In genomic region chr17:75645889-75646625, GRCh38 we compare ENCODE assay signal across 9 cellular contexts. TPM values are rescaled to one million over a fixed set of nuclear protein-coding genes. Genes with fewer than 3 reads are reported as not detected.
A peak's percentile ranks its signal among the peaks of the same experiment; 100 is the strongest.
DNase-seq lines count a peak whose midpoint lies in the region; ATAC-seq and TF ChIP-seq lines count a peak whose summit lies in the region.
"Had no signal": no experiment of that assay in that cellular context is flagged by ENCODE, and none has a peak within 500 bp of the region (broad histone marks: within the 10 kb centered on the region; RNA-seq: fewer than 3 reads in every experiment).

No MANE protein-coding gene starts in this region.

- H3K36me3 Mint-ChIP-seq in immature natural killer cell = peaks cover 3 to 17% (median 6%) of the 10 kb centered on the region in 3 donors

- peak overlapping the region in 4 of 8 donors; percentile 48 to 68 (median 55) for H3K27ac ChIP-seq in spleen
- no peak overlapping the region for H3K27ac ChIP-seq in A673 (ENCODE audit: low read depth, low read length, poor library complexity, severe bottlenecking)
- H3K27ac ChIP-seq: 22Rv1 had no signal

- peak overlapping the region in 4 of 5 donors; percentile 13 to 64 (median 43) for H3K4me3 Mint-ChIP-seq in immature natural killer cell

- no peaks in the 10 kb centered on the region for H3K9me3 Mint-ChIP-seq in immature natural killer cell

- H3K36me3 ChIP-seq in spleen = peaks cover 0 to 91% (median 29%) of the 10 kb centered on the region in 6 donors
- H3K36me3 ChIP-seq in A673 (ENCODE audit: insufficient read depth, low read length, poor library complexity, severe bottlenecking) = peaks cover 4% of the 10 kb centered on the region

- CTCF ChIA-PET in A673 (lab: Charles Lee) = no interaction called here

- no peaks in the 10 kb centered on the region for H3K27me3 ChIP-seq in spleen (replicated peaks in 1 of 7)
- no peaks in the 10 kb centered on the region for H3K27me3 ChIP-seq in A673 (replicated peaks; ENCODE audit: insufficient read depth, low read depth, low read length, poor library complexity)

- peak overlapping the region; percentile 48 to 89 (median 80) for H3K27ac Mint-ChIP-seq in immature natural killer cell

- H3K4me3 ChIP-seq in spleen = no peak overlapping the region
- no peak overlapping the region for H3K4me3 ChIP-seq in A673 (ENCODE audit: low read depth, low read length, poor library complexity, severe bottlenecking)

- H3K4me1 ChIP-seq in spleen (peaks cover 0 to 29% (median 12%) of the 10 kb centered on the region in 6 donors), A673 (ENCODE audit: insufficient read depth, low read length, poor library complexity, severe bottlenecking) (no peaks in the 10 kb centered on the region)

- H3K9me3 ChIP-seq in spleen (no peaks in the 10 kb centered on the region), A673 (ENCODE audit: low read depth, low read length, poor library complexity, severe bottlenecking) (no peaks in the 10 kb centered on the region)

- no peak for TF ChIP-seq POLR2A in spleen (IDR thresholded peaks at IDR 0.05)

- H3K27me3 Mint-ChIP-seq in immature natural killer cell (ENCODE audit: low read depth in 3 of 3) = peaks cover 2 to 3% (median 2%) of the 10 kb centered on the region in 3 donors

- BruUV-seq in A673 (replicated peaks; lab: Mats Ljungman, UMichigan) = no TSS peak

- TF ChIP-seq CTCF in spleen (IDR thresholded peaks at IDR 0.05 in 8 of 11, conservative IDR thresholded peaks at IDR 0.05 in 3 of 11) (no peak), A673 (conservative IDR thresholded peaks at IDR 0.05; ENCODE audit: low read depth, low read length) (no peak)

- POLR2A ChIA-PET in A673 (lab: Charles Lee; ENCODE audit: low non-redundant PET) = no interaction called here

- DNase-seq in DMS153 (lab: John Stamatoyannopoulos, UW) = peak; percentile 73
- no peak for DNase-seq in DMS153 treated with DMSO at 0.1 percent for 48 hours (lab: John Stamatoyannopoulos, UW; ENCODE audit: unreplicated experiment)
- peak; percentile 81 for DNase-seq in UCSD-AML1 (lab: John Stamatoyannopoulos, UW; ENCODE audit: unreplicated experiment)
- DNase-seq in immature natural killer cell = peak; percentile 13 to 36 (median 36)
- DNase-seq in spleen = peak; percentile 83
- no peak for DNase-seq in A673 (ENCODE audit: low spot score)
- no peak for DNase-seq in stimulated activated CD4-positive, alpha-beta T cell treated with anti-CD3 and anti-CD28 coated beads, Interleukin-2, amount 100 ng/mL, for 24 hours

- 35 to 45% (median 37%) methylated on average over 15 to 16 of the region's 16 CpGs for WGBS in spleen, 5 donors

- intact Hi-C loops in spleen (cut with DNase I; ENCODE audit: low total_unique reads) (no loop called here), A673 (cut with micrococcal nuclease; ENCODE audit: unreplicated experiment) (no loop called here)

- H3K4me1 Mint-ChIP-seq in immature natural killer cell = peaks cover 12 to 14% of the 10 kb centered on the region in 2 donors

- peak; percentile 88 for ATAC-seq in HG02981 (IDR thresholded peaks at IDR 0.05; ENCODE audit: unreplicated experiment)

RNA-seq across cellular contexts. Expression of gene SMIM5, which starts 12.8 kb away (rescaled TPM):
- polyA plus RNA-seq in immature natural killer cell = 1 to 10 TPM in 1 of 3 donors, not detected in 2; 1.1 TPM
- total RNA-seq in spleen = 1 to 10 TPM; 2.1 to 5.1 (median 3.4) TPM
- polyA plus RNA-seq in spleen = 1 to 10 TPM; 3.0 to 4.7 (median 4.7) TPM
- total RNA-seq in A673 (2021) = 0.22 TPM in 1 of 2 replicates, not detected in the other

RNA-seq across cellular contexts. Expression of gene RECQL5, which starts 20.9 kb away (rescaled TPM):
- polyA plus RNA-seq in immature natural killer cell (10 to 100 TPM in 2 of 3 donors, 1 to 10 TPM in 1; 7.0 to 18.1 (median 15.5) TPM), spleen (10 to 100 TPM; 28.2 to 48.8 (median 47.4) TPM)
- total RNA-seq in spleen (10 to 100 TPM; 25.7 to 51.0 (median 37.6) TPM), A673 (2021) (30.6 and 39.0 TPM in 2 replicates)

RNA-seq across cellular contexts. Expression of gene SAP30BP, which starts 21.1 kb away (rescaled TPM):
- 10 to 100 TPM; 71.5 to 94.2 (median 80.1) TPM for polyA plus RNA-seq in immature natural killer cell
- 100 to 1,000 TPM in 3 of 7 donors, 10 to 100 TPM in 4; 71.6 to 110 (median 82.1) TPM for total RNA-seq in spleen
- polyA plus RNA-seq in spleen = 10 to 100 TPM; 53.8 to 76.7 (median 70.4) TPM
- 98.1 and 114 TPM in 2 replicates for total RNA-seq in A673 (2021)

RNA-seq across cellular contexts. Expression of gene MYO15B, which starts 58.5 kb away (rescaled TPM):
- 1 to 10 TPM in 2 of 3 donors, under 1 TPM in 1; 0.76 to 3.0 (median 2.6) TPM for polyA plus RNA-seq in immature natural killer cell
- total RNA-seq in spleen = 100 to 1,000 TPM; 203 to 569 (median 292) TPM
- polyA plus RNA-seq in spleen = 100 to 1,000 TPM; 123 to 551 (median 402) TPM
- total RNA-seq in A673 (2021) = 9.3 and 14.7 TPM in 2 replicates

Comparison
In these comparisons a context has a peak if more than half of its experiments do, and no peak if none do; other contexts are left out.
1. DNase-seq: peak in DMS153 (single experiment), UCSD-AML1 (single experiment), immature natural killer cell (3 of 3) and spleen (single experiment); none in DMS153 treated with DMSO at 0.1 percent for 48 hours (single experiment), A673 (single experiment) and stimulated activated CD4-positive, alpha-beta T cell treated with anti-CD3 and anti-CD28 coated beads, Interleukin-2, amount 100 ng/mL, for 24 hours (0 of 2).